In the genomic region with DNA sequence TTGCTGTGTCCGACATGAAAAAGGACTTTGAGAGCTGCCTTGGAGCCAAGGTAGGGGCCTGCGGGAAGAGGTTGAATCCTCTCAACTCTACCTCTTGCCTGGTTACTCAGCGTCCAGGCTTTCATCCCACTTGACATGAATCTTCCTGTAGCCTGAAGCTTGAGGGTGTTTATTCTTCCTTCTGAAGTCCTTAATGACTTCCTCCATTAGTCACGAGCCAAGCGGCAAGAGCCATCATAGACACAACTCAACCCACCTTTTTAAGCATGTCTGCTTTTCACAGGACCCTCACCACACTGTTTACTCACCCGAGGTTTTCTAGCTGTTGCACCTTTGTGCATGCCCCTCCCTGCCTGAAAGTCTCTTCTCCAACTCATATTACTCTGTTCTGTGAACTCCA, we compare ENCODE assay signal across 1 cellular context.
A peak's percentile ranks its signal among the peaks of the same experiment; 100 is the strongest.
TF ChIP-seq lines count a peak whose summit lies in the region.

No MANE protein-coding gene starts in this region.

TF ChIP-seq in IMR-90, 13 proteins besides CTCF, POLR2A, EP300 and RAD21:
- TF ChIP-seq CEBPB (IDR thresholded peaks at IDR 0.05; ENCODE audit: low read depth, low read length): no peak
- 0 out of 2 replicates have a peak, but pooled peaks have one; percentile 19 for TF ChIP-seq BHLHE40 (IDR thresholded peaks at IDR 0.05; ENCODE audit: low read depth, low read length)
